Comparison of ENCODE assay signal across 13 cellular contexts in genomic region chr7:3597243-3597642, GRCh38.
A peak's percentile ranks its signal among the peaks of the same experiment; 100 is the strongest.
DNase-seq lines count a peak whose midpoint lies in the region; ATAC-seq lines count a peak whose summit lies in the region.
"Had no signal": no experiment of that assay in that cellular context is flagged by ENCODE, and none has a peak within 500 bp of the region (broad histone marks: within the 10 kb centered on the region; RNA-seq: fewer than 3 reads in every experiment).

No MANE protein-coding gene starts in this region.

- H3K4me1 ChIP-seq in CD4-positive, alpha-beta memory T cell (ENCODE audit: insufficient read depth, low read length), result no peaks in the 10 kb centered on the region

- no peaks in the 10 kb centered on the region for H3K4me1 Mint-ChIP-seq in CD4-positive, alpha-beta memory T cell

- CTCF ChIA-PET in CD4-positive, alpha-beta memory T cell (lab: Charles Lee; ENCODE audit: partially characterized antibody), result no interaction called here

- peaks cover 0 to 7% of the 10 kb centered on the region in 2 donors for H3K27me3 Mint-ChIP-seq in CD4-positive, alpha-beta memory T cell

- intact Hi-C loops in CD4-positive, alpha-beta memory T cell (cut with micrococcal nuclease), result no loop called here

- H3K27ac Mint-ChIP-seq in CD4-positive, alpha-beta memory T cell, result no peak overlapping the region

- H3K36me3 Mint-ChIP-seq in CD4-positive, alpha-beta memory T cell, result no peaks in the 10 kb centered on the region

- H3K4me3 Mint-ChIP-seq in CD4-positive, alpha-beta memory T cell, result no peak overlapping the region

- no peak overlapping the region for H3K27ac ChIP-seq in CD4-positive, alpha-beta memory T cell (ENCODE audit: low read depth, low read length)

- POLR2A ChIA-PET in CD4-positive, alpha-beta memory T cell (lab: Charles Lee; ENCODE audit: partially characterized antibody), result no interaction called here

- DNase-seq in NOMO-1 (lab: John Stamatoyannopoulos, UW; ENCODE audit: unreplicated experiment in 2 of 2), result peak; percentile 41 to 91
- DNase-seq in globus pallidus (ENCODE audit: low spot score), result peak; percentile 5
- DNase-seq in CD4-positive, alpha-beta memory T cell, result no peak
- DNase-seq in NCI-H510A treated with DMSO at 0.1 percent for 48 hours (lab: John Stamatoyannopoulos, UW), result no peak
- no peak for DNase-seq in SW480 (ENCODE audit: low spot score)
- DNase-seq: activated naive CD4-positive, alpha-beta T cell treated with Interleukin-2 at 50 U/mL for 16 hours; NCI-H1092 treated with DMSO at 0.1 percent for 48 hours; NCI-H524; retina; stimulated activated CD4-positive, alpha-beta T cell treated with anti-CD3 and anti-CD28 coated beads, Interleukin-1b, Interleukin-23, amount 100 ng/mL, for 48 hours had no signal

- ATAC-seq in GM18861 (IDR thresholded peaks at IDR 0.05; ENCODE audit: unreplicated experiment) (peak; percentile 56), HG03060 (IDR thresholded peaks at IDR 0.05; ENCODE audit: low read depth, unreplicated experiment) (peak; percentile 42), HG03108 (IDR thresholded peaks at IDR 0.05; ENCODE audit: unreplicated experiment) (no peak)

- no peaks in the 10 kb centered on the region for H3K27me3 ChIP-seq in CD4-positive, alpha-beta memory T cell (ENCODE audit: insufficient read depth, low read length)

- H3K9me3 Mint-ChIP-seq in CD4-positive, alpha-beta memory T cell, result peaks cover 0 to 2% (median 0%) of the 10 kb centered on the region in 8 donors

- no peaks in the 10 kb centered on the region for H3K9me3 ChIP-seq in CD4-positive, alpha-beta memory T cell (ENCODE audit: control insufficient read depth in 1 of 2, low read length in 2 of 2)

- H3K4me3 ChIP-seq in CD4-positive, alpha-beta memory T cell (ENCODE audit: low read length in 2 of 2), result no peak overlapping the region

- no peaks in the 10 kb centered on the region for H3K36me3 ChIP-seq in CD4-positive, alpha-beta memory T cell (ENCODE audit: insufficient read depth, low read length)

Comparison
In these comparisons a context has a peak if more than half of its experiments do, and no peak if none do; other contexts are left out.
1. DNase-seq: peak in NOMO-1 (2 of 2) and globus pallidus (single experiment); none in CD4-positive, alpha-beta memory T cell (0 of 5), NCI-H510A treated with DMSO at 0.1 percent for 48 hours (single experiment) and SW480 (single experiment).